Comparison of ENCODE assay signal across 16 cellular contexts in genomic region chr5:68445257-68446069, GRCh38.
"Had no signal": no experiment of that assay in that cellular context is flagged by ENCODE, and none has a peak within 500 bp of the region (broad histone marks: within the 10 kb centered on the region; RNA-seq: fewer than 3 reads in every experiment).

No MANE protein-coding gene starts in this region.

- FAIRE-seq: islet of Langerhans had no signal

- H3K27me3 ChIP-seq: body of pancreas, esophagus muscularis mucosa, vagina had no signal

- H3K9me3 ChIP-seq: body of pancreas, esophagus muscularis mucosa, vagina had no signal

- ATAC-seq: body of pancreas; naive thymus-derived CD4-positive, alpha-beta T cell had no signal

- H3K36me3 ChIP-seq: esophagus muscularis mucosa, vagina had no signal

- DNase-seq: activated CD4-positive, alpha-beta T cell treated with anti-CD3 and anti-CD28 coated beads, Interleukin-2, amount 50 U/mL, for 4 hours; activated CD4-positive, CD25-positive, alpha-beta regulatory T cell treated with anti-CD3 and anti-CD28 coated beads, Interleukin-2, amount 50 U/mL, for 72 hours; activated effector memory CD4-positive, alpha-beta T cell treated with Interleukin-2 at 50 U/mL for 16 hours; activated T-cell treated with anti-CD3 and anti-CD28 coated beads, Interleukin-2, amount 50 U/mL, for 1 hour; amniotic stem cell; body of pancreas; endodermal cell; foreskin fibroblast; naive thymus-derived CD4-positive, alpha-beta T cell; occipital lobe; stimulated activated CD4-positive, alpha-beta T cell treated with anti-CD3 and anti-CD28 coated beads, Interleukin-15, amount 100 ng/mL, for 24 hours; stimulated activated CD4-positive, alpha-beta T cell treated with anti-CD3 and anti-CD28 coated beads, Interleukin-4, amount 100 ng/mL, for 24 hours; T-helper 9 cell had no signal

- H3K27ac ChIP-seq: esophagus muscularis mucosa, vagina had no signal

- H3K4me3 ChIP-seq: body of pancreas, esophagus muscularis mucosa, vagina had no signal

- H3K4me1 ChIP-seq: body of pancreas had no signal
